6 cellular contexts compared by ENCODE assay signal in genomic region chr16:46388939-46389491, GRCh38.
DNase-seq lines count a peak whose midpoint lies in the region; ATAC-seq, FAIRE-seq and TF ChIP-seq lines count a peak whose summit lies in the region.
"Not testable (repeated sequence)": the region's sequence is repeated elsewhere in the genome, so short reads cannot be mapped to it uniquely, and the experiment has no call there.

No MANE protein-coding gene starts in this region.

- H3K4me1 Mint-ChIP-seq in T-helper 2 cell treated with Interferon-gamma antibody and Interleukin-4, amounts not matched to agents 5 μg/mL and 100 μg/mL, for 36 hours (ENCODE audit: low read depth); astrocyte (ENCODE audit: low read depth, unreplicated experiment); effector memory CD8-positive, alpha-beta T cell (ENCODE audit: low read depth in 2 of 2); memory B cell; naive thymus-derived CD4-positive, alpha-beta T cell; stimulated activated naive B cell treated with anti-CD40 and anti-IgM and Interleukin-4, amounts not matched to agents 10 μg/mL and 1 μg/mL and 100 μg/mL, for 72 hours: not testable (repeated sequence)

- H3K27ac ChIP-seq in astrocyte (ENCODE audit: low read depth, low read length); naive thymus-derived CD4-positive, alpha-beta T cell (ENCODE audit: low read depth, low read length): not testable (repeated sequence)

- not testable (repeated sequence) for TF ChIP-seq CTCF in astrocyte (IDR thresholded peaks at IDR 0.05; ENCODE audit: insufficient read depth, low read depth, low read length)

- ATAC-seq in effector memory CD8-positive, alpha-beta T cell (replicated peaks); memory B cell (ENCODE audit: low read depth); naive thymus-derived CD4-positive, alpha-beta T cell; stimulated activated naive B cell treated with anti-CD40 and anti-IgM and Interleukin-4, amounts not matched to agents 10 μg/mL and 1 μg/mL and 100 μg/mL, for 72 hours (replicated peaks): not testable (repeated sequence)

- H3K36me3 ChIP-seq in astrocyte (ENCODE audit: insufficient read depth, low read length); naive thymus-derived CD4-positive, alpha-beta T cell (ENCODE audit: control insufficient read depth in 2 of 3, insufficient read depth in 3 of 3, low read length in 3 of 3): not testable (repeated sequence)

- peak; percentile 62 for DNase-seq in T-helper 2 cell treated with Interferon-gamma antibody and Interleukin-4, amounts not matched to agents 5 μg/mL and 100 μg/mL, for 36 hours (ENCODE audit: low spot score)
- not testable (repeated sequence) for DNase-seq in astrocyte (ENCODE audit: low read depth)
- peak; percentile 3 to 42 (median 26) for DNase-seq in effector memory CD8-positive, alpha-beta T cell
- DNase-seq in memory B cell (ENCODE audit: low spot score in 2 of 2) = peak; percentile 45 to 66
- DNase-seq in naive thymus-derived CD4-positive, alpha-beta T cell = peak in 5 of 9 donors; percentile 14 to 52 (median 22)
- DNase-seq in stimulated activated naive B cell treated with anti-CD40 and anti-IgM and Interleukin-4, amounts not matched to agents 10 μg/mL and 1 μg/mL and 100 μg/mL, for 72 hours = peak; percentile 76

- intact Hi-C loops in naive thymus-derived CD4-positive, alpha-beta T cell (cut with micrococcal nuclease) = not testable (repeated sequence)

- H3K27me3 Mint-ChIP-seq in T-helper 2 cell treated with Interferon-gamma antibody and Interleukin-4, amounts not matched to agents 5 μg/mL and 100 μg/mL, for 36 hours (ENCODE audit: low read depth); astrocyte (ENCODE audit: low read depth, unreplicated experiment); effector memory CD8-positive, alpha-beta T cell; memory B cell; naive thymus-derived CD4-positive, alpha-beta T cell; stimulated activated naive B cell treated with anti-CD40 and anti-IgM and Interleukin-4, amounts not matched to agents 10 μg/mL and 1 μg/mL and 100 μg/mL, for 72 hours: not testable (repeated sequence)

- peaks cover 16% of the 10 kb centered on the region for H3K9me3 ChIP-seq in astrocyte (ENCODE audit: insufficient read depth, low read depth, low read length)
- not testable (repeated sequence) for H3K9me3 ChIP-seq in naive thymus-derived CD4-positive, alpha-beta T cell (ENCODE audit: control insufficient read depth in 2 of 3, low read length in 3 of 3)

- H3K36me3 Mint-ChIP-seq in T-helper 2 cell treated with Interferon-gamma antibody and Interleukin-4, amounts not matched to agents 5 μg/mL and 100 μg/mL, for 36 hours (ENCODE audit: low read depth); astrocyte (ENCODE audit: low read depth, unreplicated experiment); effector memory CD8-positive, alpha-beta T cell (ENCODE audit: insufficient read depth); memory B cell: not testable (repeated sequence)
- peaks cover 0 to 15% (median 10%) of the 10 kb centered on the region in 5 donors for H3K36me3 Mint-ChIP-seq in naive thymus-derived CD4-positive, alpha-beta T cell
- H3K36me3 Mint-ChIP-seq in stimulated activated naive B cell treated with anti-CD40 and anti-IgM and Interleukin-4, amounts not matched to agents 10 μg/mL and 1 μg/mL and 100 μg/mL, for 72 hours = peaks cover 7 to 11% of the 10 kb centered on the region in 2 donors

- peak overlapping the region; percentile 1 for H3K4me3 ChIP-seq in astrocyte (ENCODE audit: insufficient read depth, low read depth, low read length)
- not testable (repeated sequence) for H3K4me3 ChIP-seq in naive thymus-derived CD4-positive, alpha-beta T cell (ENCODE audit: low read length)

- not testable (repeated sequence) for H3K27ac Mint-ChIP-seq in T-helper 2 cell treated with Interferon-gamma antibody and Interleukin-4, amounts not matched to agents 5 μg/mL and 100 μg/mL, for 36 hours; astrocyte (ENCODE audit: unreplicated experiment); effector memory CD8-positive, alpha-beta T cell; memory B cell; naive thymus-derived CD4-positive, alpha-beta T cell; stimulated activated naive B cell treated with anti-CD40 and anti-IgM and Interleukin-4, amounts not matched to agents 10 μg/mL and 1 μg/mL and 100 μg/mL, for 72 hours

- POLR2A ChIA-PET in naive thymus-derived CD4-positive, alpha-beta T cell (lab: Charles Lee) = not testable (repeated sequence)

- not testable (repeated sequence) for H2AFZ ChIP-seq in astrocyte (ENCODE audit: low read depth, low read length)

- not testable (repeated sequence) for H3K4me2 ChIP-seq in astrocyte (ENCODE audit: low read length)

- H3K9me3 Mint-ChIP-seq in T-helper 2 cell treated with Interferon-gamma antibody and Interleukin-4, amounts not matched to agents 5 μg/mL and 100 μg/mL, for 36 hours = peaks cover 16% of the 10 kb centered on the region
- H3K9me3 Mint-ChIP-seq in astrocyte (ENCODE audit: unreplicated experiment) = peaks cover 19% of the 10 kb centered on the region
- peaks cover 8 to 20% of the 10 kb centered on the region in 2 donors for H3K9me3 Mint-ChIP-seq in effector memory CD8-positive, alpha-beta T cell
- H3K9me3 Mint-ChIP-seq in memory B cell = not testable (repeated sequence)
- peaks cover 9 to 27% (median 20%) of the 10 kb centered on the region in 11 donors for H3K9me3 Mint-ChIP-seq in naive thymus-derived CD4-positive, alpha-beta T cell
- H3K9me3 Mint-ChIP-seq in stimulated activated naive B cell treated with anti-CD40 and anti-IgM and Interleukin-4, amounts not matched to agents 10 μg/mL and 1 μg/mL and 100 μg/mL, for 72 hours = peaks cover 12 to 16% of the 10 kb centered on the region in 2 donors

- CTCF ChIA-PET in naive thymus-derived CD4-positive, alpha-beta T cell (lab: Charles Lee) = not testable (repeated sequence)

- not testable (repeated sequence) for H3K9ac ChIP-seq in astrocyte (ENCODE audit: low read length)

- not testable (repeated sequence) for H4K20me1 ChIP-seq in astrocyte (ENCODE audit: insufficient read depth, low read length)

- H3K79me2 ChIP-seq in astrocyte (ENCODE audit: insufficient read depth, low read length) = not testable (repeated sequence)

- FAIRE-seq in astrocyte (lab: Jason Lieb, UNC) = not testable (repeated sequence)

- H3K4me1 ChIP-seq in astrocyte (ENCODE audit: insufficient read depth, low read length); naive thymus-derived CD4-positive, alpha-beta T cell (ENCODE audit: control insufficient read depth in 2 of 2, insufficient read depth in 2 of 2, low read length in 2 of 2): not testable (repeated sequence)

- not testable (repeated sequence) for H3K27me3 ChIP-seq in astrocyte (ENCODE audit: insufficient read depth, low read length); naive thymus-derived CD4-positive, alpha-beta T cell (ENCODE audit: control insufficient read depth in 2 of 2, insufficient read depth in 2 of 2, low read length in 2 of 2)

- not testable (repeated sequence) for H3K4me3 Mint-ChIP-seq in T-helper 2 cell treated with Interferon-gamma antibody and Interleukin-4, amounts not matched to agents 5 μg/mL and 100 μg/mL, for 36 hours; astrocyte (ENCODE audit: unreplicated experiment); effector memory CD8-positive, alpha-beta T cell; memory B cell; naive thymus-derived CD4-positive, alpha-beta T cell; stimulated activated naive B cell treated with anti-CD40 and anti-IgM and Interleukin-4, amounts not matched to agents 10 μg/mL and 1 μg/mL and 100 μg/mL, for 72 hours
